Comparison of ENCODE assay signal across 14 cellular contexts in genomic region chr14:95495093-95495492, GRCh38. TPM values are rescaled to one million over a fixed set of nuclear protein-coding genes. Genes with fewer than 3 reads are reported as not detected.
A peak's percentile ranks its signal among the peaks of the same experiment; 100 is the strongest.
DNase-seq lines count a peak whose midpoint lies in the region; ATAC-seq and TF ChIP-seq lines count a peak whose summit lies in the region.
"Had no signal": no experiment of that assay in that cellular context is flagged by ENCODE, and none has a peak within 500 bp of the region (broad histone marks: within the 10 kb centered on the region; RNA-seq: fewer than 3 reads in every experiment).

No MANE protein-coding gene starts in this region.

- intact Hi-C loops in esophagus muscularis mucosa (cut with DNase I) (no loop called here), tibial artery (cut with DNase I; ENCODE audit: low total_unique reads) (no loop called here)

- H3K4me1 ChIP-seq in SJCRH30 (peaks cover 43% of the 10 kb centered on the region), esophagus muscularis mucosa (peaks cover 46 to 77% (median 64%) of the 10 kb centered on the region in 4 donors), tibial artery (peaks cover 0 to 60% (median 46%) of the 10 kb centered on the region in 4 donors)

- H3K27me3 ChIP-seq in SJCRH30 (no peaks in the 10 kb centered on the region), esophagus muscularis mucosa (peaks cover 0 to 5% (median 0%) of the 10 kb centered on the region in 4 donors), tibial artery (no peaks in the 10 kb centered on the region)

- H3K9me3 Mint-ChIP-seq in activated CD8-positive, alpha-beta memory T cell treated with anti-CD3 and anti-CD28 coated beads, Interleukin-2, amount 10 ng/mL, durations not matched to agents 7 days and 5 days (ENCODE audit: low read depth), result no peaks in the 10 kb centered on the region

- H3K4me3 Mint-ChIP-seq in activated CD8-positive, alpha-beta memory T cell treated with anti-CD3 and anti-CD28 coated beads, Interleukin-2, amount 10 ng/mL, durations not matched to agents 7 days and 5 days, result no peak overlapping the region
- H3K4me3 Mint-ChIP-seq: neural crest cell had no signal

- no peak for DNase-seq in activated CD8-positive, alpha-beta memory T cell treated with anti-CD3 and anti-CD28 coated beads, Interleukin-2, amount 10 ng/mL, durations not matched to agents 7 days and 5 days
- DNase-seq in activated CD8-positive, alpha-beta memory T cell treated with anti-CD3 and anti-CD28 coated beads, Interleukin-2, amount 50 U/mL, for 4 hours, result no peak
- DNase-seq in SJCRH30, result no peak
- DNase-seq in esophagus muscularis mucosa (ENCODE audit: extremely low spot score), result no peak
- no peak for DNase-seq in tibial artery
- no peak for DNase-seq in NK-92 (lab: John Stamatoyannopoulos, UW; ENCODE audit: unreplicated experiment)
- DNase-seq in stimulated activated CD4-positive, alpha-beta T cell treated with anti-CD3 and anti-CD28 coated beads, Interleukin-4, amount 100 ng/mL, for 1 hour, result no peak
- DNase-seq: activated T-cell treated with anti-CD3 and anti-CD28 coated beads for 4 hours, DND-41, IMR-90, NCI-H146, NCI-H82 had no signal

- no peak for TF ChIP-seq POLR2A in esophagus muscularis mucosa (IDR thresholded peaks at IDR 0.05; ENCODE audit: low read depth)

- H3K36me3 ChIP-seq in SJCRH30 (peaks cover 5% of the 10 kb centered on the region; the same call in 1 of the 2 replicates), esophagus muscularis mucosa (no peaks in the 10 kb centered on the region), tibial artery (no peaks in the 10 kb centered on the region)

- H3K9me3 ChIP-seq in SJCRH30 (replicated peaks) (peaks cover 2% of the 10 kb centered on the region; the same call in 1 of the 2 replicates), esophagus muscularis mucosa (no peaks in the 10 kb centered on the region), tibial artery (no peaks in the 10 kb centered on the region)

- CTCF ChIA-PET in activated CD8-positive, alpha-beta memory T cell treated with anti-CD3 and anti-CD28 coated beads, Interleukin-2, amount 10 ng/mL, durations not matched to agents 7 days and 5 days (lab: Charles Lee), result interaction anchor here (1.0 to 1.1 kb wide), 2 partner anchors 9 to 39 kb away, joined by 3 read pairs; no protein-coding TSS in a partner anchor

- H3K4me1 Mint-ChIP-seq in activated CD8-positive, alpha-beta memory T cell treated with anti-CD3 and anti-CD28 coated beads, Interleukin-2, amount 10 ng/mL, durations not matched to agents 7 days and 5 days, result peaks cover 64% of the 10 kb centered on the region

- TF ChIP-seq CTCF in esophagus muscularis mucosa (IDR thresholded peaks at IDR 0.05), result no peak
- TF ChIP-seq CTCF in tibial artery (IDR thresholded peaks at IDR 0.05), result no peak

- no peak for ATAC-seq in activated CD8-positive, alpha-beta memory T cell treated with anti-CD3 and anti-CD28 coated beads, Interleukin-2, amount 10 ng/mL, durations not matched to agents 7 days and 5 days
- no peak for ATAC-seq in HG02973 (IDR thresholded peaks at IDR 0.05; ENCODE audit: unreplicated experiment)

- H3K27me3 Mint-ChIP-seq in activated CD8-positive, alpha-beta memory T cell treated with anti-CD3 and anti-CD28 coated beads, Interleukin-2, amount 10 ng/mL, durations not matched to agents 7 days and 5 days, result no peaks in the 10 kb centered on the region

- peak overlapping the region; percentile 96 for H3K27ac ChIP-seq in SJCRH30
- H3K27ac ChIP-seq in esophagus muscularis mucosa (replicated peaks in 1 of 4), result peak overlapping the region in 3 of 4 donors; percentile 26 to 60 (median 37)
- H3K27ac ChIP-seq in tibial artery, result peak overlapping the region; percentile 41 to 46

- H3K27ac Mint-ChIP-seq in activated CD8-positive, alpha-beta memory T cell treated with anti-CD3 and anti-CD28 coated beads, Interleukin-2, amount 10 ng/mL, durations not matched to agents 7 days and 5 days, result peak overlapping the region; percentile 86

- no peak overlapping the region for H3K4me3 ChIP-seq in SJCRH30
- no peak overlapping the region for H3K4me3 ChIP-seq in esophagus muscularis mucosa
- no peak overlapping the region for H3K4me3 ChIP-seq in tibial artery

- no peak for TF ChIP-seq EP300 in esophagus muscularis mucosa (IDR thresholded peaks at IDR 0.05)

- 96% methylated on average over 3 of the region's 3 CpGs for WGBS in esophagus muscularis mucosa

- H3K36me3 Mint-ChIP-seq in activated CD8-positive, alpha-beta memory T cell treated with anti-CD3 and anti-CD28 coated beads, Interleukin-2, amount 10 ng/mL, durations not matched to agents 7 days and 5 days, result peaks cover 34% of the 10 kb centered on the region

RNA-seq across cellular contexts. Expression of gene SYNE3, which starts 21.4 kb away (rescaled TPM):
- 10 to 100 TPM; 65.8 to 81.6 TPM for total RNA-seq in activated CD8-positive, alpha-beta memory T cell treated with anti-CD3 and anti-CD28 coated beads, Interleukin-2, amount 10 ng/mL, durations not matched to agents 7 days and 5 days
- total RNA-seq in SJCRH30 (2014; rRNA removed; shearing (Covaris generic)), result 34.1 and 34.5 TPM in 2 replicates
- 10 to 100 TPM; 14.4 to 18.7 (median 16.6) TPM for total RNA-seq in esophagus muscularis mucosa

RNA-seq across cellular contexts. Expression of gene GLRX5, which starts 39.8 kb away (rescaled TPM):
- 10 to 100 TPM; 36.4 to 48.5 TPM for total RNA-seq in activated CD8-positive, alpha-beta memory T cell treated with anti-CD3 and anti-CD28 coated beads, Interleukin-2, amount 10 ng/mL, durations not matched to agents 7 days and 5 days
- total RNA-seq in SJCRH30 (2014; rRNA removed; shearing (Covaris generic)), result 130 and 132 TPM in 2 replicates
- 10 to 100 TPM; 34.3 to 51.5 (median 43.5) TPM for total RNA-seq in esophagus muscularis mucosa

Comparison
In these comparisons a context has a peak if more than half of its experiments do, and no peak if none do; other contexts are left out.
1. H3K27ac ChIP-seq: peak in every context shown above with its lines; median percentile 96 in SJCRH30; 44 in tibial artery; 37 in esophagus muscularis mucosa.